Comparison of ENCODE assay signal across 12 cellular contexts in genomic region chr22:19772673-19773469, GRCh38. TPM values are rescaled to one million over a fixed set of nuclear protein-coding genes. Genes with fewer than 3 reads are reported as not detected.
DNase-seq lines count a peak whose midpoint lies in the region; ATAC-seq, FAIRE-seq and TF ChIP-seq lines count a peak whose summit lies in the region.
"Had no signal": no experiment of that assay in that cellular context is flagged by ENCODE, and none has a peak within 500 bp of the region (broad histone marks: within the 10 kb centered on the region; RNA-seq: fewer than 3 reads in every experiment).

No MANE protein-coding gene starts in this region.

- H3K9ac ChIP-seq in Karpas-422 (ENCODE audit: low read length) (peak overlapping the region; percentile 31), HepG2 (ENCODE audit: insufficient read depth, low read depth, low read length) (no peak overlapping the region)

- no peak for TF ChIP-seq POLR2A in HepG2 (IDR thresholded peaks at IDR 0.05; ENCODE audit: insufficient read depth in 1 of 2, low read depth in 2 of 2, low read length in 2 of 2)

- H3K4me1 ChIP-seq in Karpas-422 (ENCODE audit: low read length), result peaks cover 32% of the 10 kb centered on the region
- peaks cover 8% of the 10 kb centered on the region for H3K4me1 ChIP-seq in HepG2 (ENCODE audit: insufficient read depth, low read length)
- H3K4me1 ChIP-seq: adrenal gland had no signal

- CTCF ChIA-PET in HepG2 (lab: Yijun Ruan, JAX; ENCODE audit: low intra/inter-chr PET ratio, low total read pairs), result no interaction called here

- in situ Hi-C loops in HepG2 (cut with HindIII; ENCODE audit: extremely low pct_ligation_motif_present, low pct_unique_long_range_greater_than_20kb), result no loop called here

- 27% methylated on average over 14 of the region's 25 CpGs for WGBS in HepG2 (ENCODE audit: low lambda C conversion rate)

- BruUV-seq in HepG2 (replicated peaks; lab: Mats Ljungman, UMichigan), result no TSS peak

- H3K9me2 ChIP-seq in Karpas-422 (replicated peaks; ENCODE audit: insufficient read depth, low read length), result no peaks in the 10 kb centered on the region

- H3K27ac ChIP-seq in Karpas-422 (ENCODE audit: low read length) (no peak overlapping the region), HepG2 (ENCODE audit: extremely low read length, insufficient read depth, low read length) (no peak overlapping the region)
- H3K27ac ChIP-seq: adrenal gland, WERI-Rb-1 had no signal

- intact Hi-C loops in HepG2 (cut with micrococcal nuclease; ENCODE audit: unreplicated experiment), result no loop called here

- TF ChIP-seq RAD21 in HepG2 (CRISPR knock-in tag; IDR thresholded peaks at IDR 0.05), result no peak

- FAIRE-seq in HepG2 (lab: Jason Lieb, UNC), result no peak

- no peaks in the 10 kb centered on the region for H3K79me2 ChIP-seq in Karpas-422 (ENCODE audit: low read length)
- H3K79me2 ChIP-seq in HepG2 (ENCODE audit: insufficient read depth, low read length), result no peaks in the 10 kb centered on the region

- H4K20me1 ChIP-seq in Karpas-422 (ENCODE audit: insufficient read depth, low read depth, low read length) (peaks cover 15% of the 10 kb centered on the region; the same call in 1 of the 2 replicates), HepG2 (ENCODE audit: insufficient read depth, low read length) (peaks cover 4% of the 10 kb centered on the region; the same call in 1 of the 2 replicates)

- H2AFZ ChIP-seq in Karpas-422 (ENCODE audit: low read length), result no peak overlapping the region
- no peak overlapping the region for H2AFZ ChIP-seq in HepG2 (ENCODE audit: low read length)

- TF ChIP-seq CTCF in GM12875 (IDR thresholded peaks at IDR 0.05; ENCODE audit: borderline replicate concordance, insufficient read depth, low read depth, low read length) (0 out of 2 replicates have a peak, but pooled peaks have one; percentile 7), HepG2 (CRISPR knock-in tag; IDR thresholded peaks at IDR 0.05) (no peak; the same call in 1 of the 2 replicates)

- POLR2A ChIA-PET in HepG2 (lab: Yijun Ruan, JAX), result no interaction called here

- H3K9me3 ChIP-seq in Karpas-422 (ENCODE audit: low read length) (no peaks in the 10 kb centered on the region), HepG2 (ENCODE audit: low read length) (no peaks in the 10 kb centered on the region)
- H3K9me3 ChIP-seq: adrenal gland had no signal

- H3K4me3 ChIP-seq in GM12875 (ENCODE audit: low read depth, low read length), result peak overlapping the region; percentile 5
- peak overlapping the region; percentile 53 for H3K4me3 ChIP-seq in Karpas-422 (ENCODE audit: low read length)
- no peak overlapping the region for H3K4me3 ChIP-seq in HepG2 (replicated peaks in 1 of 3; ENCODE audit: insufficient read depth in 1 of 3, low read depth in 2 of 3, low read length in 3 of 3)
- H3K4me3 ChIP-seq: adrenal gland had no signal

- TF ChIP-seq EP300 in HepG2 (IDR thresholded peaks at IDR 0.05; ENCODE audit: low read depth in 2 of 2, low read length in 2 of 2), result no peak
- no peak for TF ChIP-seq EP300 in HepG2 (CRISPR knock-in tag; IDR thresholded peaks at IDR 0.05; ENCODE audit: borderline replicate concordance)

- H3K36me3 ChIP-seq in Karpas-422 (ENCODE audit: insufficient read depth, low read length) (no peaks in the 10 kb centered on the region), HepG2 (replicated peaks in 1 of 2; ENCODE audit: control insufficient read depth in 1 of 2, insufficient read depth in 2 of 2, low read length in 2 of 2) (no peaks in the 10 kb centered on the region)
- H3K36me3 ChIP-seq: adrenal gland had no signal

- 0 out of 2 replicates have a peak, but pooled peaks cover 3% of the 10 kb centered on the region for H3K27me3 ChIP-seq in Karpas-422 (ENCODE audit: low read length)
- peaks cover 16 to 87% of the 10 kb centered on the region in 2 experiments; a peak in 4 of 5 replicates for H3K27me3 ChIP-seq in HepG2 (ENCODE audit: control insufficient read depth in 1 of 2, insufficient read depth in 2 of 2, low read length in 2 of 2)

- ATAC-seq in GM21619 (IDR thresholded peaks at IDR 0.05; ENCODE audit: unreplicated experiment) (peak; percentile 67), HepG2 (peak; percentile 48), esophagus mucosa (no peak), HG03135 (IDR thresholded peaks at IDR 0.05; ENCODE audit: unreplicated experiment) (no peak)

- H3K4me2 ChIP-seq in Karpas-422 (ENCODE audit: low read depth, low read length, poor library complexity, severe bottlenecking), result peak overlapping the region; percentile 67
- no peak overlapping the region for H3K4me2 ChIP-seq in HepG2 (ENCODE audit: low read depth, low read length)

- DNase-seq in Karpas-422 (peak; percentile 88), HepG2 (ENCODE audit: low spot score) (no peak), NCI-H146 (lab: John Stamatoyannopoulos, UW) (no peak)
- no peak for DNase-seq in activated naive CD4-positive, alpha-beta T cell treated with anti-CD3 and anti-CD28 coated beads, Interleukin-2, amount 50 U/mL, for 16 hours
- DNase-seq: adrenal gland; DND-41; stimulated activated CD4-positive, alpha-beta T cell treated with anti-CD3 and anti-CD28 coated beads, Interleukin-4, amount 100 ng/mL, for 4 hours; WERI-Rb-1 had no signal

RNA-seq across cellular contexts. Expression of gene TBX1, which starts 12.3 kb away (rescaled TPM):
- total RNA-seq in Karpas-422 (2014; rRNA removed; shearing (Covaris generic); ENCODE audit: low replicate concordance), result not detected in 2 replicates
- total RNA-seq in HepG2 (2016; rRNA removed; fragmentation: Illumina TruSeq; extraction: Trizol) (not detected in 2 replicates), esophagus mucosa (1.1 TPM)
- total RNA-seq in HepG2 (2016; cell fraction: cytosol; rRNA removed; fragmentation: Illumina TruSeq; extraction: Trizol; ENCODE audit: low read depth), result not detected in 2 replicates
- total RNA-seq in HepG2 (2016; cell fraction: insoluble cytoplasmic fraction; rRNA removed; fragmentation: Illumina TruSeq; extraction: Trizol), result not detected in 2 replicates
- total RNA-seq in HepG2 (2016; cell fraction: membrane; rRNA removed; fragmentation: Illumina TruSeq; extraction: Trizol), result not detected in 2 replicates
- not detected in 2 replicates for total RNA-seq in HepG2 (2016; cell fraction: nucleus; rRNA removed; fragmentation: Illumina TruSeq; extraction: Trizol)
- polyA plus RNA-seq in HepG2 (2011; rRNA removed), result not detected in 2 replicates
- 0.03 TPM in 1 of 2 replicates, not detected in the other for polyA plus RNA-seq in HepG2 (2011; cell fraction: cytosol; rRNA removed)
- 0.23 TPM in 1 of 2 replicates, not detected in the other for polyA plus RNA-seq in HepG2 (2011; cell fraction: nucleus; rRNA removed)
- polyA plus RNA-seq in HepG2 (2012), result not detected in 2 replicates
- not detected in 2 replicates for polyA plus RNA-seq in HepG2 (2016; cell fraction: cytosol; fragmentation: Illumina TruSeq; extraction: Trizol; ENCODE audit: low read depth)
- not detected in 2 replicates for polyA plus RNA-seq in HepG2 (2016; cell fraction: insoluble cytoplasmic fraction; fragmentation: Illumina TruSeq; extraction: Trizol; ENCODE audit: low read depth)
- 0.08 TPM in 1 of 2 replicates, not detected in the other for polyA plus RNA-seq in HepG2 (2016; cell fraction: membrane; fragmentation: Illumina TruSeq; extraction: Trizol; ENCODE audit: low read depth)
- not detected in 2 replicates for polyA plus RNA-seq in HepG2 (2016; cell fraction: nucleus; fragmentation: Illumina TruSeq; extraction: Trizol; ENCODE audit: insufficient read depth, low read depth)
- polyA minus RNA-seq in HepG2 (2011; rRNA and poly(A)+ RNA removed; ENCODE audit: low replicate concordance), result not detected in 2 replicates
- not detected in 2 replicates for polyA minus RNA-seq in HepG2 (2011; cell fraction: cytosol; rRNA and poly(A)+ RNA removed)
- not detected in 2 replicates for polyA minus RNA-seq in HepG2 (2011; cell fraction: nucleus; rRNA and poly(A)+ RNA removed)

RNA-seq across cellular contexts. Expression of gene GP1BB, which starts 49.5 kb away (rescaled TPM):
- not detected in 2 replicates for total RNA-seq in Karpas-422 (2014; rRNA removed; shearing (Covaris generic); ENCODE audit: low replicate concordance)
- total RNA-seq in HepG2 (2016; rRNA removed; fragmentation: Illumina TruSeq; extraction: Trizol) (not detected in 2 replicates), esophagus mucosa (2.0 TPM)
- not detected in 2 replicates for total RNA-seq in HepG2 (2016; cell fraction: cytosol; rRNA removed; fragmentation: Illumina TruSeq; extraction: Trizol; ENCODE audit: low read depth)
- not detected in 2 replicates for total RNA-seq in HepG2 (2016; cell fraction: insoluble cytoplasmic fraction; rRNA removed; fragmentation: Illumina TruSeq; extraction: Trizol)
- total RNA-seq in HepG2 (2016; cell fraction: membrane; rRNA removed; fragmentation: Illumina TruSeq; extraction: Trizol), result 0.10 TPM in 1 of 2 replicates, not detected in the other
- not detected in 2 replicates for total RNA-seq in HepG2 (2016; cell fraction: nucleus; rRNA removed; fragmentation: Illumina TruSeq; extraction: Trizol)
- polyA plus RNA-seq in HepG2 (2011; rRNA removed), result 0.07 TPM in 1 of 2 replicates, not detected in the other
- 0.16 TPM in 1 of 2 replicates, not detected in the other for polyA plus RNA-seq in HepG2 (2011; cell fraction: cytosol; rRNA removed)
- 0.47 TPM in 1 of 2 replicates, not detected in the other for polyA plus RNA-seq in HepG2 (2011; cell fraction: nucleus; rRNA removed)
- not detected in 2 replicates for polyA plus RNA-seq in HepG2 (2012)
- polyA plus RNA-seq in HepG2 (2016; cell fraction: cytosol; fragmentation: Illumina TruSeq; extraction: Trizol; ENCODE audit: low read depth), result not detected in 2 replicates
- polyA plus RNA-seq in HepG2 (2016; cell fraction: insoluble cytoplasmic fraction; fragmentation: Illumina TruSeq; extraction: Trizol; ENCODE audit: low read depth), result not detected in 2 replicates
- not detected in 2 replicates for polyA plus RNA-seq in HepG2 (2016; cell fraction: membrane; fragmentation: Illumina TruSeq; extraction: Trizol; ENCODE audit: low read depth)
- polyA plus RNA-seq in HepG2 (2016; cell fraction: nucleus; fragmentation: Illumina TruSeq; extraction: Trizol; ENCODE audit: insufficient read depth, low read depth), result not detected in 2 replicates
- polyA minus RNA-seq in HepG2 (2011; rRNA and poly(A)+ RNA removed; ENCODE audit: low replicate concordance), result 0.32 TPM in 1 of 2 replicates, not detected in the other
- not detected in 2 replicates for polyA minus RNA-seq in HepG2 (2011; cell fraction: cytosol; rRNA and poly(A)+ RNA removed)
- not detected in 2 replicates for polyA minus RNA-seq in HepG2 (2011; cell fraction: nucleus; rRNA and poly(A)+ RNA removed)

RNA-seq across cellular contexts. Expression of gene SEPTIN5, which starts 58.6 kb away (rescaled TPM):
- total RNA-seq in Karpas-422 (2014; rRNA removed; shearing (Covaris generic); ENCODE audit: low replicate concordance), result not detected in 2 replicates
- not detected in 2 replicates for total RNA-seq in HepG2 (2016; rRNA removed; fragmentation: Illumina TruSeq; extraction: Trizol)
- total RNA-seq in HepG2 (2016; cell fraction: cytosol; rRNA removed; fragmentation: Illumina TruSeq; extraction: Trizol; ENCODE audit: low read depth), result 0.09 and 0.20 TPM in 2 replicates
- total RNA-seq in HepG2 (2016; cell fraction: insoluble cytoplasmic fraction; rRNA removed; fragmentation: Illumina TruSeq; extraction: Trizol), result not detected in 2 replicates
- 0.06 and 0.10 TPM in 2 replicates for total RNA-seq in HepG2 (2016; cell fraction: membrane; rRNA removed; fragmentation: Illumina TruSeq; extraction: Trizol)
- not detected in 2 replicates for total RNA-seq in HepG2 (2016; cell fraction: nucleus; rRNA removed; fragmentation: Illumina TruSeq; extraction: Trizol)
- 0.33 and 0.55 TPM in 2 replicates for polyA plus RNA-seq in HepG2 (2011; rRNA removed)
- polyA plus RNA-seq in HepG2 (2011; cell fraction: cytosol; rRNA removed), result 0.04 TPM in 1 of 2 replicates, not detected in the other
- 0.57 and 0.82 TPM in 2 replicates for polyA plus RNA-seq in HepG2 (2011; cell fraction: nucleus; rRNA removed)
- polyA plus RNA-seq in HepG2 (2012), result 0.08 TPM in 1 of 2 replicates, not detected in the other
- 0.15 and 0.23 TPM in 2 replicates for polyA plus RNA-seq in HepG2 (2016; cell fraction: cytosol; fragmentation: Illumina TruSeq; extraction: Trizol; ENCODE audit: low read depth)
- polyA plus RNA-seq in HepG2 (2016; cell fraction: insoluble cytoplasmic fraction; fragmentation: Illumina TruSeq; extraction: Trizol; ENCODE audit: low read depth), result not detected in 2 replicates
- 0.23 and 0.58 TPM in 2 replicates for polyA plus RNA-seq in HepG2 (2016; cell fraction: membrane; fragmentation: Illumina TruSeq; extraction: Trizol; ENCODE audit: low read depth)
- 0.28 TPM in 1 of 2 replicates, not detected in the other for polyA plus RNA-seq in HepG2 (2016; cell fraction: nucleus; fragmentation: Illumina TruSeq; extraction: Trizol; ENCODE audit: insufficient read depth, low read depth)
- polyA minus RNA-seq in HepG2 (2011; rRNA and poly(A)+ RNA removed; ENCODE audit: low replicate concordance), result 1.0 and 1.5 TPM in 2 replicates
- not detected in 2 replicates for polyA minus RNA-seq in HepG2 (2011; cell fraction: cytosol; rRNA and poly(A)+ RNA removed)
- 0.77 TPM in 1 of 2 replicates, not detected in the other for polyA minus RNA-seq in HepG2 (2011; cell fraction: nucleus; rRNA and poly(A)+ RNA removed)
- total RNA-seq in esophagus mucosa, result 31.3 TPM

Comparison
In these comparisons a context has a peak if more than half of its experiments do, and no peak if none do; other contexts are left out.
1. H3K4me3 ChIP-seq: peak in GM12875 (single experiment) and Karpas-422 (single experiment); none in HepG2 (0 of 3).
2. ATAC-seq: peak in GM21619 (single experiment) and HepG2 (single experiment); none in esophagus mucosa (single experiment) and HG03135 (single experiment).
3. RNA of gene SEPTIN5, which starts 58.6 kb away (total RNA-seq): 31.3 TPM in esophagus mucosa (single experiment); 0.06 to 0.20 TPM in HepG2 and not detected in Karpas-422; every median in the first group is over 10 times any median in the second.